2 cellular contexts compared by ENCODE assay signal in the genomic region with DNA sequence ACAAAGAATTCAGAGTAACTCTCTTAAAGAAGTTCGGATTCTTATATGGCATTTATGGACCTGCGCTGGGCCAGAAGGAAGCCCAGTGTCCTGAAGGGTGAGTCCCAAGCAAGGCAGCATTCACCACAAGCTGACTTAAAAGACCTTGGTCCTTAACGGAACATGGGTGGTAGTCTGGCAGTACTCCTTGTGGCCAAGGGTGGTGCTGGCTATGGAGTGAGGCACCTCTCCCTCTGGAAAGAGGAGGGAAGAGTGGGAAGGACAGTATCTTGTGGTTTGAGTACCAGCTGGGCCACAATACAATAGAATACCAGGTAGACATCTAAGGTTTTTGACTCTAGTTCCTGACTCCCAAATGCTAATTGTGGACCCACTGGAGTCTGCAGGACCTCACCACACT.
TF ChIP-seq lines count a peak whose summit lies in the region.

No MANE protein-coding gene starts in this region.

TF ChIP-seq in HepG2, 621 proteins besides CTCF, POLR2A, EP300 and RAD21:
- TF ChIP-seq ZNF331 (CRISPR knock-in tag; IDR thresholded peaks at IDR 0.05) (no peak), ZFP82 (CRISPR knock-in tag; IDR thresholded peaks at IDR 0.05; ENCODE audit: borderline replicate concordance) (no peak), MZF1 (CRISPR knock-in tag; IDR thresholded peaks at IDR 0.05; ENCODE audit: borderline replicate concordance) (no peak), SSRP1 (CRISPR knock-in tag; IDR thresholded peaks at IDR 0.05) (no peak), STAG1 (CRISPR knock-in tag; IDR thresholded peaks at IDR 0.05) (no peak), NR2F1 (CRISPR knock-in tag; IDR thresholded peaks at IDR 0.05) (no peak), MED13 (CRISPR knock-in tag; IDR thresholded peaks at IDR 0.05) (no peak), CBX1 (IDR thresholded peaks at IDR 0.05; ENCODE audit: low read depth) (no peak), KDM6A (CRISPR knock-in tag; IDR thresholded peaks at IDR 0.05; ENCODE audit: low read depth) (no peak), PTBP1 (IDR thresholded peaks at IDR 0.05; ENCODE audit: low read depth, low read length, poor library complexity, severe bottlenecking) (no peak), ZNF629 (CRISPR knock-in tag; conservative IDR thresholded peaks at IDR 0.05) (no peak), CHCHD3 (CRISPR knock-in tag; IDR thresholded peaks at IDR 0.05) (no peak), ZNF225 (CRISPR knock-in tag; IDR thresholded peaks at IDR 0.05) (no peak), MBNL3 (CRISPR knock-in tag; conservative IDR thresholded peaks at IDR 0.05) (no peak), ZNF510 (CRISPR knock-in tag; IDR thresholded peaks at IDR 0.05; ENCODE audit: low read depth) (no peak)
- TF ChIP-seq, protein P1, sequence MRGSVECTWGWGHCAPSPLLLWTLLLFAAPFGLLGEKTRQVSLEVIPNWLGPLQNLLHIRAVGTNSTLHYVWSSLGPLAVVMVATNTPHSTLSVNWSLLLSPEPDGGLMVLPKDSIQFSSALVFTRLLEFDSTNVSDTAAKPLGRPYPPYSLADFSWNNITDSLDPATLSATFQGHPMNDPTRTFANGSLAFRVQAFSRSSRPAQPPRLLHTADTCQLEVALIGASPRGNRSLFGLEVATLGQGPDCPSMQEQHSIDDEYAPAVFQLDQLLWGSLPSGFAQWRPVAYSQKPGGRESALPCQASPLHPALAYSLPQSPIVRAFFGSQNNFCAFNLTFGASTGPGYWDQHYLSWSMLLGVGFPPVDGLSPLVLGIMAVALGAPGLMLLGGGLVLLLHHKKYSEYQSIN (CRISPR knock-in tag; IDR thresholded peaks at IDR 0.05; ENCODE audit: borderline replicate concordance) = no peak
- TF ChIP-seq, protein P2, sequence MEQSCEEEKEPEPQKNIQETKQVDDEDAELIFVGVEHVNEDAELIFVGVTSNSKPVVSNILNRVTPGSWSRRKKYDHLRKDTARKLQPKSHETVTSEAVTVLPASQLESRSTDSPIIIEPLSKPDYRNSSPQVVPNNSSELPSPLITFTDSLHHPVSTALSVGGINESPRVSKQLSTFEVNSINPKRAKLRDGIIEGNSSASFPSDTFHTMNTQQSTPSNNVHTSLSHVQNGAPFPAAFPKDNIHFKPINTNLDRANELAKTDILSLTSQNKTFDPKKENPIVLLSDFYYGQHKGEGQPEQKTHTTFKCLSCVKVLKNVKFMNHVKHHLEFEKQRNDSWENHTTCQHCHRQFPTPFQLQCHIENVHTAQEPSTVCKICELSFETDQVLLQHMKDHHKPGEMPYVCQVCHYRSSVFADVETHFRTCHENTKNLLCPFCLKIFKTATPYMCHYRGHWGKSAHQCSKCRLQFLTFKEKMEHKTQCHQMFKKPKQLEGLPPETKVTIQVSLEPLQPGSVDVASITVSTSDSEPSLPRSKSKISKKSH (CRISPR knock-in tag; IDR thresholded peaks at IDR 0.05; ENCODE audit: borderline replicate concordance) = no peak
- TF ChIP-seq, protein P3, sequence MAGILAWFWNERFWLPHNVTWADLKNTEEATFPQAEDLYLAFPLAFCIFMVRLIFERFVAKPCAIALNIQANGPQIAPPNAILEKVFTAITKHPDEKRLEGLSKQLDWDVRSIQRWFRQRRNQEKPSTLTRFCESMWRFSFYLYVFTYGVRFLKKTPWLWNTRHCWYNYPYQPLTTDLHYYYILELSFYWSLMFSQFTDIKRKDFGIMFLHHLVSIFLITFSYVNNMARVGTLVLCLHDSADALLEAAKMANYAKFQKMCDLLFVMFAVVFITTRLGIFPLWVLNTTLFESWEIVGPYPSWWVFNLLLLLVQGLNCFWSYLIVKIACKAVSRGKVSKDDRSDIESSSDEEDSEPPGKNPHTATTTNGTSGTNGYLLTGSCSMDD (CRISPR knock-in tag; IDR thresholded peaks at IDR 0.05) = no peak
- TF ChIP-seq, protein P4, sequence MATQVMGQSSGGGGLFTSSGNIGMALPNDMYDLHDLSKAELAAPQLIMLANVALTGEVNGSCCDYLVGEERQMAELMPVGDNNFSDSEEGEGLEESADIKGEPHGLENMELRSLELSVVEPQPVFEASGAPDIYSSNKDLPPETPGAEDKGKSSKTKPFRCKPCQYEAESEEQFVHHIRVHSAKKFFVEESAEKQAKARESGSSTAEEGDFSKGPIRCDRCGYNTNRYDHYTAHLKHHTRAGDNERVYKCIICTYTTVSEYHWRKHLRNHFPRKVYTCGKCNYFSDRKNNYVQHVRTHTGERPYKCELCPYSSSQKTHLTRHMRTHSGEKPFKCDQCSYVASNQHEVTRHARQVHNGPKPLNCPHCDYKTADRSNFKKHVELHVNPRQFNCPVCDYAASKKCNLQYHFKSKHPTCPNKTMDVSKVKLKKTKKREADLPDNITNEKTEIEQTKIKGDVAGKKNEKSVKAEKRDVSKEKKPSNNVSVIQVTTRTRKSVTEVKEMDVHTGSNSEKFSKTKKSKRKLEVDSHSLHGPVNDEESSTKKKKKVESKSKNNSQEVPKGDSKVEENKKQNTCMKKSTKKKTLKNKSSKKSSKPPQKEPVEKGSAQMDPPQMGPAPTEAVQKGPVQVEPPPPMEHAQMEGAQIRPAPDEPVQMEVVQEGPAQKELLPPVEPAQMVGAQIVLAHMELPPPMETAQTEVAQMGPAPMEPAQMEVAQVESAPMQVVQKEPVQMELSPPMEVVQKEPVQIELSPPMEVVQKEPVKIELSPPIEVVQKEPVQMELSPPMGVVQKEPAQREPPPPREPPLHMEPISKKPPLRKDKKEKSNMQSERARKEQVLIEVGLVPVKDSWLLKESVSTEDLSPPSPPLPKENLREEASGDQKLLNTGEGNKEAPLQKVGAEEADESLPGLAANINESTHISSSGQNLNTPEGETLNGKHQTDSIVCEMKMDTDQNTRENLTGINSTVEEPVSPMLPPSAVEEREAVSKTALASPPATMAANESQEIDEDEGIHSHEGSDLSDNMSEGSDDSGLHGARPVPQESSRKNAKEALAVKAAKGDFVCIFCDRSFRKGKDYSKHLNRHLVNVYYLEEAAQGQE (IDR thresholded peaks at IDR 0.05; ENCODE audit: borderline replicate concordance in 1 of 2, low read depth in 1 of 2, low read length in 2 of 2) = no peak

TF ChIP-seq in H1, 55 proteins besides CTCF, POLR2A, EP300 and RAD21:
- TF ChIP-seq, protein P5, sequence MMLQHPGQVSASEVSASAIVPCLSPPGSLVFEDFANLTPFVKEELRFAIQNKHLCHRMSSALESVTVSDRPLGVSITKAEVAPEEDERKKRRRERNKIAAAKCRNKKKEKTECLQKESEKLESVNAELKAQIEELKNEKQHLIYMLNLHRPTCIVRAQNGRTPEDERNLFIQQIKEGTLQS (IDR thresholded peaks at IDR 0.05; ENCODE audit: insufficient read depth, low read depth, low read length) = no peak
- TF ChIP-seq, protein P6, sequence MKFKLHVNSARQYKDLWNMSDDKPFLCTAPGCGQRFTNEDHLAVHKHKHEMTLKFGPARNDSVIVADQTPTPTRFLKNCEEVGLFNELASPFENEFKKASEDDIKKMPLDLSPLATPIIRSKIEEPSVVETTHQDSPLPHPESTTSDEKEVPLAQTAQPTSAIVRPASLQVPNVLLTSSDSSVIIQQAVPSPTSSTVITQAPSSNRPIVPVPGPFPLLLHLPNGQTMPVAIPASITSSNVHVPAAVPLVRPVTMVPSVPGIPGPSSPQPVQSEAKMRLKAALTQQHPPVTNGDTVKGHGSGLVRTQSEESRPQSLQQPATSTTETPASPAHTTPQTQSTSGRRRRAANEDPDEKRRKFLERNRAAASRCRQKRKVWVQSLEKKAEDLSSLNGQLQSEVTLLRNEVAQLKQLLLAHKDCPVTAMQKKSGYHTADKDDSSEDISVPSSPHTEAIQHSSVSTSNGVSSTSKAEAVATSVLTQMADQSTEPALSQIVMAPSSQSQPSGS (IDR thresholded peaks at IDR 0.05; ENCODE audit: low read length) = no peak
- TF ChIP-seq HDAC6 (IDR thresholded peaks at IDR 0.05; ENCODE audit: low read depth, low read length) = no peak
- TF ChIP-seq CREB1 (IDR thresholded peaks at IDR 0.05) = no peak
- no peak for TF ChIP-seq SIRT6 (IDR thresholded peaks at IDR 0.05; ENCODE audit: low read length)
TF ChIP-seq in H1: peak in this region for 0.
